ENCODE assay signal across 1 cellular context in the genomic region with DNA sequence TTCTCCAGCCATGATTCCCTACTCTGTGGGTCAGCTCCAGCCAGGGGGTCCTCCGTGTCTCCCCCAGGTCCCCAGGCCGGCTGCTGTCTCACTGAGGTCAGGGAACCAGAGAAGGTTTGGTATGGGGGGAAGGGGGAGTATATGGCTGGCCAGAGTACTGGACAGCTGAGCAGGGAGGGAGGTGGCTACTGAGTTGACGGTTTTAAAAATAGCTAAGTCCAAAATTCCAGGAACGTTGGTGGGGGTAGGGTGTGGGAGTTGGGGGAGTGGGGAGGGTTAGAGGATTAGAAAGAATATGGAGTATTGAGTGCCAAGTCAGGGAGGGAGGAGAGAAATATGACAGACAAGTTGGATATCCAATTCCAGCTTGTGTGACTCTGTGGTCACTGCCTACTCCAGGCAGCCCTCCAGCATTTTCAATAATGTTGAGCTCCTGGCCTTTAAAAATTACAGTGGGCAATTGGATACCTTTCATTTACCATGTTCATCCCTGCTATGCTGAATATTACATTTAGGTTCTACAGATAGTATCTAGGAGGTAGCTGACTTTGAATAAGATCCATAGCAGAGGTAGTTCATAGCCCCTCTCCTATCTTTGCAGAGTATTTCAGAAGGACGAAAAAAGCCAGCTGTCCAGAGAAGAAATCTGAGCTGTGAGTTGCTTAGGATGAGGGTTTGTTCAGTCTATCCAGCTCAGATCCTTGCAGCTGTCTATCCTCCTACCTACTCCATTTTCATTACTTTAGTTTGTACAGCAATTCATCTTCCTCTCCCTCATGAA.
TF ChIP-seq lines count a peak whose summit lies in the region.

A gene with protein sequence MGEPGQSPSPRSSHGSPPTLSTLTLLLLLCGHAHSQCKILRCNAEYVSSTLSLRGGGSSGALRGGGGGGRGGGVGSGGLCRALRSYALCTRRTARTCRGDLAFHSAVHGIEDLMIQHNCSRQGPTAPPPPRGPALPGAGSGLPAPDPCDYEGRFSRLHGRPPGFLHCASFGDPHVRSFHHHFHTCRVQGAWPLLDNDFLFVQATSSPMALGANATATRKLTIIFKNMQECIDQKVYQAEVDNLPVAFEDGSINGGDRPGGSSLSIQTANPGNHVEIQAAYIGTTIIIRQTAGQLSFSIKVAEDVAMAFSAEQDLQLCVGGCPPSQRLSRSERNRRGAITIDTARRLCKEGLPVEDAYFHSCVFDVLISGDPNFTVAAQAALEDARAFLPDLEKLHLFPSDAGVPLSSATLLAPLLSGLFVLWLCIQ (minus strand): TSS at position 114 of the 781 bp plus-strand sequence. CDS start 1,504 bp downstream, outside the sequence.

TF ChIP-seq in GM23338, 12 proteins besides CTCF, POLR2A, EP300 and RAD21 (continued from another document):
- TF ChIP-seq, protein P1, sequence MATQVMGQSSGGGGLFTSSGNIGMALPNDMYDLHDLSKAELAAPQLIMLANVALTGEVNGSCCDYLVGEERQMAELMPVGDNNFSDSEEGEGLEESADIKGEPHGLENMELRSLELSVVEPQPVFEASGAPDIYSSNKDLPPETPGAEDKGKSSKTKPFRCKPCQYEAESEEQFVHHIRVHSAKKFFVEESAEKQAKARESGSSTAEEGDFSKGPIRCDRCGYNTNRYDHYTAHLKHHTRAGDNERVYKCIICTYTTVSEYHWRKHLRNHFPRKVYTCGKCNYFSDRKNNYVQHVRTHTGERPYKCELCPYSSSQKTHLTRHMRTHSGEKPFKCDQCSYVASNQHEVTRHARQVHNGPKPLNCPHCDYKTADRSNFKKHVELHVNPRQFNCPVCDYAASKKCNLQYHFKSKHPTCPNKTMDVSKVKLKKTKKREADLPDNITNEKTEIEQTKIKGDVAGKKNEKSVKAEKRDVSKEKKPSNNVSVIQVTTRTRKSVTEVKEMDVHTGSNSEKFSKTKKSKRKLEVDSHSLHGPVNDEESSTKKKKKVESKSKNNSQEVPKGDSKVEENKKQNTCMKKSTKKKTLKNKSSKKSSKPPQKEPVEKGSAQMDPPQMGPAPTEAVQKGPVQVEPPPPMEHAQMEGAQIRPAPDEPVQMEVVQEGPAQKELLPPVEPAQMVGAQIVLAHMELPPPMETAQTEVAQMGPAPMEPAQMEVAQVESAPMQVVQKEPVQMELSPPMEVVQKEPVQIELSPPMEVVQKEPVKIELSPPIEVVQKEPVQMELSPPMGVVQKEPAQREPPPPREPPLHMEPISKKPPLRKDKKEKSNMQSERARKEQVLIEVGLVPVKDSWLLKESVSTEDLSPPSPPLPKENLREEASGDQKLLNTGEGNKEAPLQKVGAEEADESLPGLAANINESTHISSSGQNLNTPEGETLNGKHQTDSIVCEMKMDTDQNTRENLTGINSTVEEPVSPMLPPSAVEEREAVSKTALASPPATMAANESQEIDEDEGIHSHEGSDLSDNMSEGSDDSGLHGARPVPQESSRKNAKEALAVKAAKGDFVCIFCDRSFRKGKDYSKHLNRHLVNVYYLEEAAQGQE (IDR thresholded peaks at IDR 0.05; ENCODE audit: unreplicated experiment) = no peak
- TF ChIP-seq POLR2AphosphoS5 (IDR thresholded peaks at IDR 0.05; ENCODE audit: low read depth) (no peak), JUNB (IDR thresholded peaks at IDR 0.05; ENCODE audit: unreplicated experiment) (no peak), ZNF114 (CRISPR knock-in tag; IDR thresholded peaks at IDR 0.05) (no peak)
